In genomic region chr4:74367656-74368055, GRCh38 we compare ENCODE assay signal across 19 cellular contexts. TPM values are rescaled to one million over a fixed set of nuclear protein-coding genes. Genes with fewer than 3 reads are reported as not detected.
DNase-seq lines count a peak whose midpoint lies in the region; ATAC-seq and TF ChIP-seq lines count a peak whose summit lies in the region.
"Had no signal": no experiment of that assay in that cellular context is flagged by ENCODE, and none has a peak within 500 bp of the region (broad histone marks: within the 10 kb centered on the region; RNA-seq: fewer than 3 reads in every experiment).

No MANE protein-coding gene starts in this region.

- H3K9me3 ChIP-seq in IMR-90 (ENCODE audit: control insufficient read depth, insufficient read depth, low read length) (no peaks in the 10 kb centered on the region), colonic mucosa (no peaks in the 10 kb centered on the region)
- H3K9me3 ChIP-seq: BE2C had no signal

- no peak overlapping the region for H2AK9ac ChIP-seq in IMR-90 (replicated peaks; ENCODE audit: low read depth, low read length, poor library complexity)

- no peak for TF ChIP-seq POLR2A in IMR-90 (IDR thresholded peaks at IDR 0.05; ENCODE audit: low read depth, low read length)

- H3K27me3 Mint-ChIP-seq in Calu3 (ENCODE audit: unreplicated experiment): no peaks in the 10 kb centered on the region
- H3K27me3 Mint-ChIP-seq in activated CD4-positive, alpha-beta T cell treated with anti-CD3 and anti-CD28 coated beads, Interleukin-2, amount 10 ng/mL, durations not matched to agents 24 days and 14 days: peaks cover 40% of the 10 kb centered on the region

- no peaks in the 10 kb centered on the region; the same call in 1 of the 2 replicates for H3K36me3 ChIP-seq in IMR-90 (ENCODE audit: control insufficient read depth, insufficient read depth, low read length)
- no peaks in the 10 kb centered on the region for H3K36me3 ChIP-seq in colonic mucosa
- H3K36me3 ChIP-seq in mesendoderm (ENCODE audit: control insufficient read depth, insufficient read depth, low read length): no peaks in the 10 kb centered on the region
- H3K36me3 ChIP-seq: BE2C had no signal

- intact Hi-C loops in Calu3 (cut with micrococcal nuclease; ENCODE audit: unreplicated experiment): loop anchor here (1.0 to 2.0 kb wide), 2 partner anchors 10 to 15 kb away; no protein-coding TSS in a partner anchor
- intact Hi-C loops in IMR-90 (cut with micrococcal nuclease): no loop called here
- intact Hi-C loops in colonic mucosa (cut with DNase I): no loop called here
- intact Hi-C loops in activated CD4-positive, alpha-beta T cell treated with anti-CD3 and anti-CD28 coated beads, Interleukin-2, amount 10 ng/mL, durations not matched to agents 24 days and 14 days (cut with micrococcal nuclease): no loop called here

- POLR2A ChIA-PET in IMR-90 (lab: Charles Lee; ENCODE audit: unreplicated experiment): no interaction called here

- peak overlapping the region; percentile 95 for H3K27ac Mint-ChIP-seq in Calu3 (ENCODE audit: unreplicated experiment)
- no peak overlapping the region for H3K27ac Mint-ChIP-seq in activated CD4-positive, alpha-beta T cell treated with anti-CD3 and anti-CD28 coated beads, Interleukin-2, amount 10 ng/mL, durations not matched to agents 24 days and 14 days
- H3K27ac Mint-ChIP-seq: CD4-positive, alpha-beta memory T cell had no signal

- CTCF ChIA-PET in Calu3 (lab: Charles Lee) (interaction anchor here (0.6 to 1.0 kb wide), 2 partner anchors 9 to 264 kb away, joined by 3 read pairs; no protein-coding TSS in a partner anchor), IMR-90 (lab: Yijun Ruan, JAX) (interaction anchor here (1.0 kb wide), 1 partner anchor 49 kb away, joined by 3 read pairs; no protein-coding TSS in a partner anchor)

- no peak overlapping the region for H3K4ac ChIP-seq in IMR-90 (ENCODE audit: low read depth, low read length)
- H3K4ac ChIP-seq in mesendoderm (ENCODE audit: low read depth, low read length): no peak overlapping the region

- H2BK15ac ChIP-seq in IMR-90 (ENCODE audit: low read depth, low read length): no peak overlapping the region
- H2BK15ac ChIP-seq in mesendoderm (replicated peaks; ENCODE audit: low read depth): peak overlapping the region; percentile 8

- H4K5ac ChIP-seq in IMR-90 (ENCODE audit: low read depth, low read length) (no peak overlapping the region), mesendoderm (ENCODE audit: low read length) (no peak overlapping the region)

- H3K4me2 ChIP-seq in IMR-90 (ENCODE audit: low read depth, low read length) (no peak overlapping the region), mesendoderm (ENCODE audit: low read length) (no peak overlapping the region)

- no peak overlapping the region for H2BK5ac ChIP-seq in IMR-90 (ENCODE audit: low read depth, low read length, poor library complexity, severe bottlenecking)
- no peak overlapping the region for H2BK5ac ChIP-seq in mesendoderm (ENCODE audit: low read length)

- H3K4me3 Mint-ChIP-seq in Calu3 (ENCODE audit: low read depth, unreplicated experiment): peak overlapping the region; percentile 76
- no peak overlapping the region for H3K4me3 Mint-ChIP-seq in activated CD4-positive, alpha-beta T cell treated with anti-CD3 and anti-CD28 coated beads, Interleukin-2, amount 10 ng/mL, durations not matched to agents 24 days and 14 days
- H3K4me3 Mint-ChIP-seq: CD4-positive, alpha-beta memory T cell had no signal

- dilution Hi-C loops in IMR-90 (cut with HindIII; ENCODE audit: low sequenced_read_pairs, unreplicated experiment): no loop called here

- no peak overlapping the region for H3K4me3 ChIP-seq in IMR-90 (ENCODE audit: insufficient read depth, low read depth, low read length)
- no peak overlapping the region for H3K4me3 ChIP-seq in colonic mucosa
- H3K4me3 ChIP-seq in mesendoderm (ENCODE audit: low read length): no peak overlapping the region
- H3K4me3 ChIP-seq: SK-N-MC had no signal

- H3K27ac ChIP-seq in IMR-90 (ENCODE audit: insufficient read depth, low read length) (no peak overlapping the region), colonic mucosa (no peak overlapping the region), mesendoderm (ENCODE audit: low read depth, low read length) (no peak overlapping the region)
- H3K27ac ChIP-seq: SK-N-MC had no signal

- H4K91ac ChIP-seq in IMR-90 (ENCODE audit: insufficient read depth, low read depth, low read length): peak overlapping the region; percentile 19; the same call in 1 of the 2 replicates

- no peak overlapping the region for H2BK20ac ChIP-seq in IMR-90 (ENCODE audit: low read depth, low read length)

- BruUV-seq in Calu3 (replicated peaks; lab: Mats Ljungman, UMichigan): no TSS peak
- no TSS peak for BruUV-seq in IMR-90 (replicated peaks; lab: Mats Ljungman, UMichigan)

- H3K79me1 ChIP-seq in IMR-90 (ENCODE audit: low read depth in 1 of 2, low read length in 2 of 2) (no peaks in the 10 kb centered on the region), mesendoderm (ENCODE audit: low read length) (no peaks in the 10 kb centered on the region)

- H3K23ac ChIP-seq in IMR-90 (ENCODE audit: low read depth, low read length): no peak overlapping the region
- no peak overlapping the region for H3K23ac ChIP-seq in mesendoderm (ENCODE audit: low read length)

- no peak overlapping the region for H3K18ac ChIP-seq in IMR-90 (ENCODE audit: low read depth, low read length)
- H3K18ac ChIP-seq in mesendoderm (ENCODE audit: low read length): no peak overlapping the region

- H2AK5ac ChIP-seq in IMR-90 (ENCODE audit: low read depth, low read length): no peak overlapping the region; the same call in 1 of the 2 replicates
- H2AK5ac ChIP-seq in mesendoderm (ENCODE audit: low read length): no peak overlapping the region

- H3K9ac ChIP-seq in IMR-90 (ENCODE audit: low read depth, low read length): no peak overlapping the region
- no peak overlapping the region for H3K9ac ChIP-seq in colonic mucosa (ENCODE audit: low read depth in 2 of 2, low read length in 2 of 2)
- no peak overlapping the region for H3K9ac ChIP-seq in mesendoderm (ENCODE audit: low read length)

- no peaks in the 10 kb centered on the region for H3K79me2 ChIP-seq in mesendoderm (ENCODE audit: control insufficient read depth, insufficient read depth, low read length)

- H3K56ac ChIP-seq in IMR-90 (ENCODE audit: extremely low read depth, insufficient read depth, low read length): no peak overlapping the region
- H3K56ac ChIP-seq in mesendoderm (ENCODE audit: low read length): no peak overlapping the region

- no CpG with 5 or more reads among the region's 1 CpG for WGBS in IMR-90 (ENCODE audit: extremely low coverage in 2 of 2, insufficient read length in 1 of 2), 2 experiments
- WGBS in mesendoderm (ENCODE audit: extremely low coverage, insufficient coverage, low lambda C conversion rate): no CpG with 5 or more reads among the region's 1 CpG

- DNase-seq in Calu3 (no peak), IMR-90 (no peak), colonic mucosa (peak; percentile 32), mesendoderm (no peak), dedifferentiated amniotic fluid mesenchymal stem cell (ENCODE audit: extremely low spot score) (no peak), NCI-H446 treated with DMSO at 0.1 percent for 48 hours (lab: John Stamatoyannopoulos, UW) (no peak), occipital lobe (lab: John Stamatoyannopoulos, UW) (no peak)
- DNase-seq in activated CD4-positive, alpha-beta T cell treated with anti-CD3 and anti-CD28 coated beads, Interleukin-2, amount 10 ng/mL, durations not matched to agents 24 days and 14 days: no peak
- DNase-seq: BE2C; CD4-positive, alpha-beta memory T cell; GF-D8; GOT3; Kasumi-1; MV-4-11; NCI-H2227 treated with DMSO at 0.1 percent for 48 hours; NCI-H526; NK-92 treated with Interleukin-12 subunit alpha and Interleukin-12 subunit beta, amount 100 ng/mL, for 24 hours had no signal

- H2BK120ac ChIP-seq in IMR-90 (ENCODE audit: low read depth, low read length): no peak overlapping the region
- H2BK120ac ChIP-seq in mesendoderm (ENCODE audit: low read depth, low read length): no peak overlapping the region

- H2AFZ ChIP-seq in IMR-90 (replicated peaks; ENCODE audit: low read length, poor library complexity): peak overlapping the region; percentile 44

- no peak overlapping the region for H3K14ac ChIP-seq in IMR-90 (replicated peaks; ENCODE audit: low read depth, low read length)

- H3K9me3 Mint-ChIP-seq in Calu3 (ENCODE audit: low read depth, unreplicated experiment): no peaks in the 10 kb centered on the region
- no peaks in the 10 kb centered on the region for H3K9me3 Mint-ChIP-seq in activated CD4-positive, alpha-beta T cell treated with anti-CD3 and anti-CD28 coated beads, Interleukin-2, amount 10 ng/mL, durations not matched to agents 24 days and 14 days

- H4K8ac ChIP-seq in IMR-90 (ENCODE audit: low read depth in 2 of 2, low read length in 2 of 2): no peak overlapping the region
- H4K8ac ChIP-seq in mesendoderm (ENCODE audit: low read depth, low read length): no peak overlapping the region

- H4K20me1 ChIP-seq in IMR-90 (ENCODE audit: insufficient read depth, low read length): no peaks in the 10 kb centered on the region

- no peak for TF ChIP-seq RAD21 in IMR-90 (IDR thresholded peaks at IDR 0.05; ENCODE audit: low read length)

- peaks cover 99% of the 10 kb centered on the region for H3K36me3 Mint-ChIP-seq in Calu3 (ENCODE audit: insufficient read depth, unreplicated experiment)
- H3K36me3 Mint-ChIP-seq in activated CD4-positive, alpha-beta T cell treated with anti-CD3 and anti-CD28 coated beads, Interleukin-2, amount 10 ng/mL, durations not matched to agents 24 days and 14 days (ENCODE audit: low read depth): no peaks in the 10 kb centered on the region
- H3K36me3 Mint-ChIP-seq: CD4-positive, alpha-beta memory T cell had no signal

- in situ Hi-C loops in IMR-90 (cut with MboI; ENCODE audit: low sequenced_read_pairs): no loop called here

- no peaks in the 10 kb centered on the region for H3K9me1 ChIP-seq in IMR-90 (ENCODE audit: insufficient read depth, low read length)

- no peaks in the 10 kb centered on the region for H3K4me1 ChIP-seq in IMR-90 (ENCODE audit: control insufficient read depth, insufficient read depth, low read length)
- H3K4me1 ChIP-seq in colonic mucosa: no peaks in the 10 kb centered on the region
- H3K4me1 ChIP-seq in mesendoderm (ENCODE audit: control insufficient read depth, low read depth, low read length): peaks cover 4% of the 10 kb centered on the region
- H3K4me1 ChIP-seq: BE2C had no signal

- peaks cover 16% of the 10 kb centered on the region for H3K4me1 Mint-ChIP-seq in Calu3 (ENCODE audit: low read depth, unreplicated experiment)
- H3K4me1 Mint-ChIP-seq in activated CD4-positive, alpha-beta T cell treated with anti-CD3 and anti-CD28 coated beads, Interleukin-2, amount 10 ng/mL, durations not matched to agents 24 days and 14 days: peaks cover 15% of the 10 kb centered on the region

- no peak for TF ChIP-seq CTCF in Calu3 (IDR thresholded peaks at IDR 0.05; ENCODE audit: unreplicated experiment)
- TF ChIP-seq CTCF in IMR-90 (conservative IDR thresholded peaks at IDR 0.05; ENCODE audit: low read depth, low read length): no peak
- TF ChIP-seq CTCF in colonic mucosa (IDR thresholded peaks at IDR 0.05): no peak

- H3K27me3 ChIP-seq in IMR-90 (ENCODE audit: control insufficient read depth, insufficient read depth, low read length): no peaks in the 10 kb centered on the region; the same call in 1 of the 2 replicates
- no peaks in the 10 kb centered on the region for H3K27me3 ChIP-seq in colonic mucosa
- no peaks in the 10 kb centered on the region for H3K27me3 ChIP-seq in mesendoderm (ENCODE audit: insufficient read depth, low read length, poor library complexity)

- no peak for ATAC-seq in IMR-90 (ENCODE audit: low read depth)

RNA-seq across cellular contexts. Expression of gene EREG, which starts 2.7 kb away (rescaled TPM):
- total RNA-seq in Calu3 (2022) (413 and 422 TPM in 2 replicates), IMR-90 (2012; rRNA removed) (0.36 and 1.1 TPM in 2 replicates), colonic mucosa (1 to 10 TPM; 2.4 to 3.5 TPM), occipital lobe (under 0.01 TPM)
- polyA plus RNA-seq in IMR-90 (2012; rRNA removed): 0.14 and 0.26 TPM in 2 replicates
- polyA plus RNA-seq in IMR-90 (2012; cell fraction: cytosol; rRNA removed): 0.07 and 0.21 TPM in 2 replicates
- polyA plus RNA-seq in IMR-90 (2012; cell fraction: nucleus; rRNA removed; ENCODE audit: low replicate concordance): 0.30 and 1.1 TPM in 2 replicates
- 0.01 TPM for polyA plus RNA-seq in mesendoderm (2013, experiment 1 of 2)
- polyA plus RNA-seq in mesendoderm (2013, experiment 2 of 2): 0.04 TPM
- total RNA-seq in activated CD4-positive, alpha-beta T cell treated with anti-CD3 and anti-CD28 coated beads, Interleukin-2, amount 10 ng/mL, durations not matched to agents 24 days and 14 days: not detected in 2 replicates
- total RNA-seq: CD4-positive, alpha-beta memory T cell had no signal
- polyA plus RNA-seq: CD4-positive, alpha-beta memory T cell had no signal

RNA-seq across cellular contexts. Expression of gene EPGN, which starts 59.4 kb away (rescaled TPM):
- total RNA-seq in Calu3 (2022): 0.40 and 0.51 TPM in 2 replicates
- 0.18 TPM in 1 of 2 replicates, not detected in the other for total RNA-seq in IMR-90 (2012; rRNA removed)
- polyA plus RNA-seq in IMR-90 (2012; rRNA removed): not detected in 2 replicates
- polyA plus RNA-seq in IMR-90 (2012; cell fraction: cytosol; rRNA removed): not detected in 2 replicates
- not detected in 2 replicates for polyA plus RNA-seq in IMR-90 (2012; cell fraction: nucleus; rRNA removed; ENCODE audit: low replicate concordance)
- not detected for total RNA-seq in colonic mucosa
- not detected for polyA plus RNA-seq in mesendoderm (2013, experiment 1 of 2)
- polyA plus RNA-seq in mesendoderm (2013, experiment 2 of 2): not detected
- total RNA-seq in activated CD4-positive, alpha-beta T cell treated with anti-CD3 and anti-CD28 coated beads, Interleukin-2, amount 10 ng/mL, durations not matched to agents 24 days and 14 days: not detected in 2 replicates
- total RNA-seq in occipital lobe: not detected
- polyA plus RNA-seq: AG04450; CD4-positive, alpha-beta memory T cell had no signal

Comparison
In these comparisons a context has a peak if more than half of its experiments do, and no peak if none do; other contexts are left out.
1. RNA of gene EREG, which starts 2.7 kb away (total RNA-seq): 413 to 422 TPM in Calu3; 2.4 to 3.5 TPM in colonic mucosa, 0.36 to 1.1 TPM in IMR-90, not detected in activated CD4-positive, alpha-beta T cell treated with anti-CD3 and anti-CD28 coated beads, Interleukin-2, amount 10 ng/mL, durations not matched to agents 24 days and 14 days and under 0.01 TPM in occipital lobe (single experiment); every median in the first group is over 10 times any median in the second.